ENCODE assay signal across 11 cellular contexts in genomic region chrX:80485543-80485942, GRCh38.
"Had no signal": no experiment of that assay in that cellular context is flagged by ENCODE, and none has a peak within 500 bp of the region (broad histone marks: within the 10 kb centered on the region; RNA-seq: fewer than 3 reads in every experiment).

No MANE protein-coding gene starts in this region.

- DNase-seq: GM23248, GOT3, H7, H9, HCEC 1CT, HFFc6 had no signal

- H2AFZ ChIP-seq: GM23248, GM23338 had no signal

- H3K4me1 ChIP-seq: HAP-1 had no signal

- H3K4me2 ChIP-seq: GM23338 had no signal

- H3K36me3 ChIP-seq: HAP-1 had no signal

- ATAC-seq: GM23338, HCT116 had no signal

- H3K9me3 ChIP-seq: HAP-1 had no signal

- H3K27ac ChIP-seq: GM23248 had no signal

- H3K4me3 ChIP-seq: GM23248, GM23338, HAP-1 had no signal

- FAIRE-seq: H1, H54 had no signal

- H3K9ac ChIP-seq: GM23248 had no signal
